Comparison of ENCODE assay signal across 1 cellular context in genomic region chr1:113255728-113256347, GRCh38.
TF ChIP-seq lines count a peak whose summit lies in the region.

No MANE protein-coding gene starts in this region.

TF ChIP-seq in WTC11, 78 proteins besides CTCF, POLR2A, EP300 and RAD21 (continued from another document):
- no peak for TF ChIP-seq NFATC4 (CRISPR knock-in tag; IDR thresholded peaks at IDR 0.05)
